In genomic region chr2:239470151-239470900, GRCh38 we compare ENCODE assay signal across 20 cellular contexts.
DNase-seq lines count a peak whose midpoint lies in the region; ATAC-seq and TF ChIP-seq lines count a peak whose summit lies in the region.
"Had no signal": no experiment of that assay in that cellular context is flagged by ENCODE, and none has a peak within 500 bp of the region (broad histone marks: within the 10 kb centered on the region; RNA-seq: fewer than 3 reads in every experiment).

No MANE protein-coding gene starts in this region.

- no peak for TF ChIP-seq CTCF in endodermal cell (conservative IDR thresholded peaks at IDR 0.05)
- TF ChIP-seq CTCF in vagina (IDR thresholded peaks at IDR 0.05), result no peak

- no peaks in the 10 kb centered on the region for H3K36me3 Mint-ChIP-seq in activated T-cell treated with anti-CD3 and anti-CD28 coated beads, Interleukin-2, amount 50 U/mL, for 4 hours (ENCODE audit: insufficient read depth)
- H3K36me3 Mint-ChIP-seq in endodermal cell (ENCODE audit: low read depth), result no peaks in the 10 kb centered on the region

- H3K9me3 ChIP-seq in endodermal cell (ENCODE audit: control insufficient read depth, low read length) (no peaks in the 10 kb centered on the region), vagina (no peaks in the 10 kb centered on the region)

- no peak overlapping the region for H3K4me3 Mint-ChIP-seq in activated T-cell treated with anti-CD3 and anti-CD28 coated beads, Interleukin-2, amount 50 U/mL, for 4 hours
- H3K4me3 Mint-ChIP-seq in endodermal cell, result no peak overlapping the region
- H3K4me3 Mint-ChIP-seq: CD4-positive, alpha-beta T cell had no signal

- H3K4me1 ChIP-seq in endodermal cell (ENCODE audit: control insufficient read depth, insufficient read depth, low read length) (no peaks in the 10 kb centered on the region), vagina (peaks cover 11% of the 10 kb centered on the region)

- no peak for ATAC-seq in activated T-cell treated with anti-CD3 and anti-CD28 coated beads, Interleukin-2, amount 50 U/mL, for 4 hours
- ATAC-seq in GM19397 (IDR thresholded peaks at IDR 0.05; ENCODE audit: unreplicated experiment), result no peak
- ATAC-seq: HepG2 had no signal

- no peak overlapping the region for H3K27ac Mint-ChIP-seq in endodermal cell
- H3K27ac Mint-ChIP-seq: CD4-positive, alpha-beta T cell had no signal

- no peaks in the 10 kb centered on the region for H3K9me3 Mint-ChIP-seq in activated T-cell treated with anti-CD3 and anti-CD28 coated beads, Interleukin-2, amount 50 U/mL, for 4 hours
- H3K9me3 Mint-ChIP-seq in endodermal cell, result peaks cover 17% of the 10 kb centered on the region
- H3K9me3 Mint-ChIP-seq: CD4-positive, alpha-beta T cell had no signal

- H3K36me3 ChIP-seq in endodermal cell (ENCODE audit: control insufficient read depth, insufficient read depth, low read length) (no peaks in the 10 kb centered on the region), vagina (no peaks in the 10 kb centered on the region)
- H3K36me3 ChIP-seq: BLaER1 had no signal

- H3K27me3 Mint-ChIP-seq in activated T-cell treated with anti-CD3 and anti-CD28 coated beads, Interleukin-2, amount 50 U/mL, for 4 hours (ENCODE audit: low read depth), result no peaks in the 10 kb centered on the region
- H3K27me3 Mint-ChIP-seq in endodermal cell (ENCODE audit: insufficient read depth), result peaks cover 16% of the 10 kb centered on the region
- H3K27me3 Mint-ChIP-seq: CD4-positive, alpha-beta T cell had no signal

- no peak overlapping the region for H3K4me3 ChIP-seq in endodermal cell (ENCODE audit: low read length)
- no peak overlapping the region for H3K4me3 ChIP-seq in vagina
- H3K4me3 ChIP-seq: BLaER1, GM23248 had no signal

- H3K27me3 ChIP-seq in endodermal cell (ENCODE audit: control insufficient read depth, insufficient read depth, low read length, poor library complexity, severe bottlenecking) (no peaks in the 10 kb centered on the region), vagina (no peaks in the 10 kb centered on the region)
- H3K27me3 ChIP-seq: BLaER1 had no signal

- 91 to 96% methylated on average over 10 to 14 of the region's 14 CpGs for WGBS in endodermal cell (ENCODE audit: insufficient coverage in 1 of 2, insufficient read length in 1 of 2), 2 experiments

- H3K9ac ChIP-seq in endodermal cell (ENCODE audit: extremely low read depth, low read length, poor library complexity, severe bottlenecking), result no peak overlapping the region
- H3K9ac ChIP-seq: BLaER1, GM23248 had no signal

- no peak for TF ChIP-seq POLR2A in vagina (IDR thresholded peaks at IDR 0.05)

- peak; percentile 6 for DNase-seq in activated T-cell treated with anti-CD3 and anti-CD28 coated beads, Interleukin-2, amount 50 U/mL, for 1 hour
- DNase-seq in activated T-cell treated with anti-CD3 and anti-CD28 coated beads, Interleukin-2, amount 50 U/mL, for 4 hours, result no peak
- DNase-seq in endodermal cell (peak; percentile 25), posterior vena cava (ENCODE audit: low spot score) (peak; percentile 68), vagina (ENCODE audit: extremely low spot score in 2 of 2) (peak; percentile 77 to 84), occipital lobe (lab: John Stamatoyannopoulos, UW) (no peak)
- DNase-seq: GM23248, H7, Kasumi-1, NCI-H1092 treated with DMSO at 0.1 percent for 48 hours, NCI-H1436 treated with DMSO at 0.1 percent for 48 hours, NCI-H187 treated with DMSO at 0.1 percent for 48 hours, NCI-H2171 treated with DMSO at 0.1 percent for 48 hours, NCI-H345, NCI-H510A treated with DMSO at 0.1 percent for 48 hours, SIG-M5 had no signal

- no peaks in the 10 kb centered on the region for H3K4me1 Mint-ChIP-seq in activated T-cell treated with anti-CD3 and anti-CD28 coated beads, Interleukin-2, amount 50 U/mL, for 4 hours (ENCODE audit: low read depth)
- peaks cover 5% of the 10 kb centered on the region for H3K4me1 Mint-ChIP-seq in endodermal cell

- no peak overlapping the region for H3K27ac ChIP-seq in endodermal cell (ENCODE audit: low read depth, low read length)
- H3K27ac ChIP-seq in vagina, result no peak overlapping the region
- H3K27ac ChIP-seq: BLaER1, GM23248 had no signal

- intact Hi-C loops in posterior vena cava (cut with DNase I), result loop anchor here in 1 of 2 donors (10.0 kb wide), 1 partner anchor 1254 kb away; no protein-coding TSS in a partner anchor
- intact Hi-C loops in vagina (cut with DNase I), result no loop called here

Comparison
In these comparisons a context has a peak if more than half of its experiments do, and no peak if none do; other contexts are left out.
1. DNase-seq: peak in activated T-cell treated with anti-CD3 and anti-CD28 coated beads, Interleukin-2, amount 50 U/mL, for 1 hour (single experiment), endodermal cell (single experiment), posterior vena cava (single experiment) and vagina (2 of 2); none in activated T-cell treated with anti-CD3 and anti-CD28 coated beads, Interleukin-2, amount 50 U/mL, for 4 hours (single experiment) and occipital lobe (single experiment).